Comparison of ENCODE assay signal across 13 cellular contexts in genomic region chr10:62352356-62352963, GRCh38.
A peak's percentile ranks its signal among the peaks of the same experiment; 100 is the strongest.
DNase-seq lines count a peak whose midpoint lies in the region.
"Had no signal": no experiment of that assay in that cellular context is flagged by ENCODE, and none has a peak within 500 bp of the region (broad histone marks: within the 10 kb centered on the region; RNA-seq: fewer than 3 reads in every experiment).

No MANE protein-coding gene starts in this region.

- peak; percentile 12 for DNase-seq in COLO829 (ENCODE audit: low spot score)
- peak; percentile 46 for DNase-seq in HCEC 1CT
- DNase-seq in amniotic epithelial cell (ENCODE audit: low read depth) = peak; percentile 57
- DNase-seq in non-pigmented ciliary epithelial cell (ENCODE audit: low read depth) = peak; percentile 47
- no peak for DNase-seq in C1 segment of cervical spinal cord (lab: John Stamatoyannopoulos, UW)
- DNase-seq in NCI-H510A (lab: John Stamatoyannopoulos, UW) = no peak
- DNase-seq in NCI-H1105 treated with DMSO at 0.1 percent for 48 hours (lab: John Stamatoyannopoulos, UW) = no peak
- DNase-seq: CD4-positive, alpha-beta memory T cell; mesendoderm; NCI-H1436 treated with DMSO at 0.1 percent for 48 hours; pancreas; SHP77 treated with DMSO at 0.1 percent for 48 hours; testis had no signal

Comparison
In these comparisons a context has a peak if more than half of its experiments do, and no peak if none do; other contexts are left out.
1. DNase-seq: peak in COLO829 (single experiment), HCEC 1CT (single experiment), amniotic epithelial cell (single experiment) and non-pigmented ciliary epithelial cell (single experiment); none in C1 segment of cervical spinal cord (0 of 14), NCI-H510A (single experiment) and NCI-H1105 treated with DMSO at 0.1 percent for 48 hours (single experiment).